ENCODE assay signal across 13 cellular contexts in the genomic region with DNA sequence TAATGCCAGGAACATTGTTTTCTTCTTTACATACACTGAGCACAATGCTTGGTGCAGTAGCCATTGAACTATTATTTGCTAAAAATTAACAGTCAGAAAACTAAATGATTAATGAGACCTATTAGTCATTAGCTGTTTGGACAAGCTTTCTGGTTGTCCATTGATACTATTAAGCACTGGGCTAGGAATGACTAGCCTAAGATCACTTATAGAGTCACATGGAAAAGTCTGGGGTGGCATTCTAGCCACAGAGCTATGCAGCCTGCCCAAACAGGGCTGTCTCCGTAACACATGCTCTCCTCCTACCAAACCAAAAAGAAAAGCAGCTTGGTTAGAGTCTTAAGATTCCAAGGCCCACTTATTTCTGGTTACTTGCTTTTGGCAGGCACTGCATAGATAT.
DNase-seq lines count a peak whose midpoint lies in the region; ATAC-seq, FAIRE-seq and TF ChIP-seq lines count a peak whose summit lies in the region.
"Had no signal": no experiment of that assay in that cellular context is flagged by ENCODE, and none has a peak within 500 bp of the region (broad histone marks: within the 10 kb centered on the region; RNA-seq: fewer than 3 reads in every experiment).

No MANE protein-coding gene starts in this region.

- H3K9me1 ChIP-seq in endothelial cell of umbilical vein (replicated peaks; ENCODE audit: control insufficient read depth, extremely low read depth, insufficient read depth, low read length), result no peaks in the 10 kb centered on the region

- DNase-seq in Caki2 (ENCODE audit: low read depth), result peak; percentile 5
- DNase-seq in endothelial cell of umbilical vein (ENCODE audit: low read depth, low spot score), result no peak
- peak; percentile 22 for DNase-seq in middle frontal gyrus (ENCODE audit: extremely low spot score, low spot score)
- DNase-seq in NOMO-1 treated with dmso at 0.1 percent for 144 hours (lab: John Stamatoyannopoulos, UW; ENCODE audit: unreplicated experiment), result no peak
- no peak for DNase-seq in COLO668 (lab: John Stamatoyannopoulos, UW; ENCODE audit: unreplicated experiment)
- no peak for DNase-seq in NCI-H345 treated with DMSO at 0.1 percent for 48 hours (lab: John Stamatoyannopoulos, UW; ENCODE audit: unreplicated experiment)
- DNase-seq in GOT3 (lab: John Stamatoyannopoulos, UW), result no peak
- DNase-seq: activated CD4-positive, alpha-beta T cell treated with anti-CD3 and anti-CD28 coated beads for 36 hours; erythroblast; stimulated activated CD4-positive, alpha-beta T cell treated with anti-CD3 and anti-CD28 coated beads, Interleukin-15, amount 100 ng/mL, for 24 hours had no signal

- no peaks in the 10 kb centered on the region for H3K79me2 ChIP-seq in endothelial cell of umbilical vein (ENCODE audit: control insufficient read depth, insufficient read depth, low read length)

- TSS peak; percentile 30 for BruUV-seq in endothelial cell of umbilical vein (replicated peaks; lab: Mats Ljungman, UMichigan)

- H3K27me3 ChIP-seq in endothelial cell of umbilical vein (ENCODE audit: control insufficient read depth in 2 of 2, insufficient read depth in 2 of 2, low read length in 2 of 2), result peaks cover 0 to 3% of the 10 kb centered on the region in 2 experiments
- H3K27me3 ChIP-seq: brain microvascular endothelial cell had no signal

- peak overlapping the region; percentile 47 for H3K4me2 ChIP-seq in endothelial cell of umbilical vein (ENCODE audit: insufficient read depth, low read length)

- H3K9me3 ChIP-seq in endothelial cell of umbilical vein (replicated peaks; ENCODE audit: control insufficient read depth, insufficient read depth, low read length), result no peaks in the 10 kb centered on the region

- TF ChIP-seq POLR2A in endothelial cell of umbilical vein (IDR thresholded peaks at IDR 0.05; ENCODE audit: low read depth, low read length), result no peak

- no peak for TF ChIP-seq CTCF in endothelial cell of umbilical vein (IDR thresholded peaks at IDR 0.05; ENCODE audit: extremely low read depth in 1 of 2, insufficient read depth in 1 of 2, low read depth in 1 of 2, low read length in 2 of 2)

- in situ Hi-C loops in Caki2 (cut with HindIII; ENCODE audit: low pct_unique_long_range_greater_than_20kb, low sequenced_read_pairs), result no loop called here

- FAIRE-seq in endothelial cell of umbilical vein (lab: Jason Lieb, UNC), result no peak

- CTCF ChIA-PET in endothelial cell of umbilical vein (lab: Charles Lee), result interaction anchor here (1.0 to 1.4 kb wide), 2 partner anchors 9 to 10 kb away, joined by 3 to 5 read pairs; no protein-coding TSS in a partner anchor

- no peaks in the 10 kb centered on the region for H4K20me1 ChIP-seq in endothelial cell of umbilical vein (replicated peaks; ENCODE audit: control insufficient read depth, extremely low read depth, insufficient read depth, low read length)

- no peak overlapping the region for H3K9ac ChIP-seq in endothelial cell of umbilical vein (replicated peaks; ENCODE audit: extremely low read depth, insufficient read depth, low read length)

- H3K4me1 ChIP-seq in endothelial cell of umbilical vein (ENCODE audit: control insufficient read depth, extremely low read depth, insufficient read depth, low read length), result peaks cover 5% of the 10 kb centered on the region

- no peak overlapping the region for H3K4me3 ChIP-seq in endothelial cell of umbilical vein (replicated peaks in 1 of 3; ENCODE audit: insufficient read depth in 1 of 3, low read depth in 1 of 3, low read length in 3 of 3)

- dilution Hi-C loops in endothelial cell of umbilical vein (cut with MboI; ENCODE audit: extremely low pct_ligation_motif_present, low sequenced_read_pairs), result no loop called here

- no peak overlapping the region for H3K27ac ChIP-seq in endothelial cell of umbilical vein (ENCODE audit: insufficient read depth, low read depth, low read length)
- H3K27ac ChIP-seq: brain microvascular endothelial cell had no signal

- H3K36me3 ChIP-seq in endothelial cell of umbilical vein (ENCODE audit: control insufficient read depth in 2 of 2, extremely low read depth in 1 of 2, insufficient read depth in 2 of 2, low read length in 2 of 2), result no peaks in the 10 kb centered on the region
- H3K36me3 ChIP-seq: brain microvascular endothelial cell had no signal

- peak; percentile 37 for ATAC-seq in HG02759 (IDR thresholded peaks at IDR 0.05; ENCODE audit: unreplicated experiment)
- ATAC-seq: activated CD4-positive, alpha-beta T cell treated with anti-CD3 and anti-CD28 coated beads for 36 hours; activated T-helper 17 cell treated with anti-CD3 and anti-CD28 coated beads, Interleukin-2, amount 50 U/mL, for 72 hours had no signal

- no peak overlapping the region for H2AFZ ChIP-seq in endothelial cell of umbilical vein (ENCODE audit: low read depth, low read length)

- POLR2A ChIA-PET in endothelial cell of umbilical vein (lab: Charles Lee), result no interaction called here

- intact Hi-C loops in endothelial cell of umbilical vein (cut with micrococcal nuclease), result no loop called here

TF ChIP-seq in endothelial cell of umbilical vein, 7 proteins besides CTCF, POLR2A, EP300 and RAD21:
- TF ChIP-seq POLR2AphosphoS5 (IDR thresholded peaks at IDR 0.05; ENCODE audit: insufficient read depth, low read depth, low read length), result no peak

Comparison
In these comparisons a context has a peak if more than half of its experiments do, and no peak if none do; other contexts are left out.
1. DNase-seq: peak in Caki2 (single experiment) and middle frontal gyrus (single experiment); none in endothelial cell of umbilical vein (single experiment), NOMO-1 treated with dmso at 0.1 percent for 144 hours (single experiment), COLO668 (single experiment), NCI-H345 treated with DMSO at 0.1 percent for 48 hours (single experiment) and GOT3 (single experiment).